In the genomic region with DNA sequence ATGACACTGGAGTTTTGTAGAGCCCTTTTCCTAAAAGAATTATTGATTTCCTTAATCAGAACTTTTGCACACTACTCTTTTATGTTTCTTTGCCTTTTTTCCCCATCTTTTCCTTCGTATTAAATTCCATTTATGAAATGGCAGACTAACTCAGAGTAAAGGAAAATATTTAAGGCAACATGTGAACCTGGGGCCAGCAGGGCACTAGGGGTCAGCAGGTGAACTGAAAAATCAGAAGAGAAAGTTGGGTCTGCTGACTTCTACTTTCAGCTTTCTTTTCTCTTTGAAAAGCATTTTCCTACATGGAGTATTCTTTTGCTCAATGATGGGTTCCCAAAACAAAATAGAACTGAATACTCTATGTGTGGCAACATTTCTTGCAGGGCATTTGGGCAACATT, we compare ENCODE assay signal across 34 cellular contexts.
"Had no signal": no experiment of that assay in that cellular context is flagged by ENCODE, and none has a peak within 500 bp of the region (broad histone marks: within the 10 kb centered on the region; RNA-seq: fewer than 3 reads in every experiment).

No MANE protein-coding gene starts in this region.

- H3K4me1 ChIP-seq: adrenal gland, body of pancreas, breast epithelium had no signal

- H3K36me3 ChIP-seq: adrenal gland, brain microvascular endothelial cell, breast epithelium had no signal

- H3K4me3 ChIP-seq: adrenal gland, body of pancreas, breast epithelium had no signal

- ATAC-seq: activated CD8-positive, alpha-beta T cell treated with anti-CD3 and anti-CD28 coated beads for 36 hours; activated naive CD4-positive, alpha-beta T cell treated with anti-CD3 and anti-CD28 coated beads, Interleukin-2, amount 50 U/mL, for 72 hours; activated T-cell treated with anti-CD3 and anti-CD28 coated beads, Interleukin-2, amount 50 U/mL, for 4 hours; activated T-cell treated with anti-CD3 and anti-CD28 coated beads, Interleukin-2, amount 50 U/mL, for 72 hours; activated T-helper 17 cell treated with anti-CD3 and anti-CD28 coated beads, Interleukin-2, amount 50 U/mL, for 72 hours; body of pancreas had no signal

- H3K27me3 ChIP-seq: adrenal gland, body of pancreas, brain microvascular endothelial cell, breast epithelium had no signal

- DNase-seq: activated B cell treated with CpG ODN at 0.5 μM for 24 hours; activated CD4-positive, alpha-beta memory T cell treated with anti-CD3 and anti-CD28 coated beads for 36 hours; activated CD4-positive, alpha-beta T cell treated with anti-CD3 and anti-CD28 coated beads for 4 hours; activated CD4-positive, alpha-beta T cell treated with anti-CD3 and anti-CD28 coated beads, Interleukin-2, amount 10 ng/mL, durations not matched to agents 24 days and 14 days; activated CD4-positive, alpha-beta T cell treated with anti-CD3 and anti-CD28 coated beads, Interleukin-2, amount 50 U/mL, for 1 hour; activated CD4-positive, alpha-beta T cell treated with anti-CD3 and anti-CD28 coated beads, Interleukin-2, amount 50 U/mL, for 4 hours; activated CD4-positive, CD25-positive, alpha-beta regulatory T cell treated with anti-CD3 and anti-CD28 coated beads, Interleukin-2, amount 50 U/mL, for 72 hours; activated CD8-positive, alpha-beta memory T cell treated with anti-CD3 and anti-CD28 coated beads, Interleukin-2, amount 50 U/mL, for 4 hours; activated CD8-positive, alpha-beta T cell treated with anti-CD3 and anti-CD28 coated beads for 36 hours; activated effector memory CD4-positive, alpha-beta T cell treated with anti-CD3 and anti-CD28 coated beads, Interleukin-2, amount 50 U/mL, for 16 hours; activated gamma-delta T cell treated with Interleukin-2 at 50 U/mL for 16 hours; activated naive CD4-positive, alpha-beta T cell; activated naive CD4-positive, alpha-beta T cell treated with anti-CD3 and anti-CD28 coated beads for 36 hours; activated naive CD4-positive, alpha-beta T cell treated with anti-CD3 and anti-CD28 coated beads, Interleukin-2, amount 50 U/mL, for 16 hours; activated naive CD8-positive, alpha-beta T cell treated with anti-CD3 and anti-CD28 coated beads for 36 hours; activated T-cell treated with anti-CD3 and anti-CD28 coated beads for 4 hours; activated T-cell treated with anti-CD3 and anti-CD28 coated beads, Interleukin-2, amount 50 U/mL, for 1 hour; activated T-cell treated with anti-CD3 and anti-CD28 coated beads, Interleukin-2, amount 50 U/mL, for 4 hours; activated T-cell treated with anti-CD3 and anti-CD28 coated beads, Interleukin-2, amount 50 U/mL, for 72 hours; adrenal gland; amniotic stem cell; aorta; body of pancreas; brain microvascular endothelial cell; central memory CD4-positive, alpha-beta T cell; T-helper 1 cell; T-helper 2 cell; T-helper 9 cell had no signal

- H3K27ac ChIP-seq: adrenal gland, body of pancreas, brain microvascular endothelial cell, breast epithelium, VCaP had no signal

- FAIRE-seq: astrocyte, TTC549 had no signal

- H3K9me3 ChIP-seq: adrenal gland had no signal
